Comparison of ENCODE assay signal across 8 cellular contexts in genomic region chr9:113011911-113012381, GRCh38. TPM values are rescaled to one million over a fixed set of nuclear protein-coding genes. Genes with fewer than 3 reads are reported as not detected.
DNase-seq lines count a peak whose midpoint lies in the region; ATAC-seq and TF ChIP-seq lines count a peak whose summit lies in the region.

TSS of gene ZNF883 (minus strand) at chr9:113012192.

- intact Hi-C loops in stomach (cut with DNase I; ENCODE audit: low total_unique reads) = no loop called here

- H3K4me3 Mint-ChIP-seq in naive B cell = peak within 1 kb of the TSS; percentile 76 to 92 (median 87)

- DNase-seq in CD1c-positive myeloid dendritic cell (ENCODE audit: extremely low spot score) (peak; percentile 37), NCI-H1417 (lab: John Stamatoyannopoulos, UW) (peak; percentile 50 to 90 (median 80)), activated T-cell treated with anti-CD3 and anti-CD28 coated beads for 24 hours (ENCODE audit: low read depth) (peak; percentile 0), fibroblast of gingiva (ENCODE audit: low read depth) (peak; percentile 69), naive B cell (peak; percentile 3), stomach (peak; percentile 30), GM13977 (ENCODE audit: low spot score) (no peak)

- peaks cover 10 to 82% (median 46%) of the 10 kb centered on the region in 7 donors for H3K9me3 Mint-ChIP-seq in naive B cell

- ATAC-seq in naive B cell (ENCODE audit: low read depth in 2 of 2) (peak; percentile 52 to 63), HG03521 (IDR thresholded peaks at IDR 0.05; ENCODE audit: unreplicated experiment) (no peak)

- peak within 1 kb of the TSS in 3 of 4 donors; percentile 9 to 32 (median 27) for H3K4me3 ChIP-seq in stomach

- in situ Hi-C loops in GM13977 (cut with MboI; ENCODE audit: low pct_unique_long_range_greater_than_20kb, low sequenced_read_pairs, unreplicated experiment) = no loop called here

- H3K36me3 ChIP-seq in stomach = peaks cover 0 to 32% (median 0%) of the 10 kb centered on the region in 4 donors

- TF ChIP-seq POLR2A in stomach (IDR thresholded peaks at IDR 0.05) = no peak

- H3K4me1 Mint-ChIP-seq in naive B cell = peaks cover 4 to 9% (median 8%) of the 10 kb centered on the region in 3 donors

- H3K27me3 ChIP-seq in stomach = peaks cover 0 to 11% (median 5%) of the 10 kb centered on the region in 3 donors

- 4 to 6% (median 4%) methylated on average over 28 to 30 of the region's 30 CpGs for WGBS in stomach, 5 donors

- H3K27me3 Mint-ChIP-seq in naive B cell = peaks cover 23 to 33% (median 29%) of the 10 kb centered on the region in 3 donors

- TF ChIP-seq CTCF in stomach (IDR thresholded peaks at IDR 0.05) (no peak), GM13977 (IDR thresholded peaks at IDR 0.05; ENCODE audit: extremely low read depth, insufficient read depth, missing control alignments) (no peak)

- no peaks in the 10 kb centered on the region for H3K4me1 ChIP-seq in stomach

- no peak within 1 kb of the TSS for H3K27ac ChIP-seq in stomach

- H3K36me3 Mint-ChIP-seq in naive B cell = peaks cover 15 to 21% of the 10 kb centered on the region in 2 donors

- peak within 1 kb of the TSS in 3 of 6 donors; percentile 21 to 91 (median 79) for H3K27ac Mint-ChIP-seq in naive B cell

- TF ChIP-seq EP300 in stomach (IDR thresholded peaks at IDR 0.05) = no peak

- H3K9me3 ChIP-seq in stomach = peaks cover 2 to 81% (median 56%) of the 10 kb centered on the region in 4 donors

RNA-seq across cellular contexts. Expression of gene ZNF883, which starts in this region (rescaled TPM):
- polyA plus RNA-seq in naive B cell (ENCODE audit: low read depth in 6 of 6) = 1 to 10 TPM in 3 of 6 donors, under 1 TPM in 2, not detected in 1; 0.60 to 3.2 (median 2.2) TPM
- total RNA-seq in stomach = 1 to 10 TPM in 2 of 5 donors, not detected in 3; 2.3 to 9.0 TPM
- 1 to 10 TPM in 1 of 3 donors, under 1 TPM in 2; 0.92 to 1.1 (median 0.93) TPM for polyA plus RNA-seq in stomach
